16 cellular contexts compared by ENCODE assay signal in the genomic region with DNA sequence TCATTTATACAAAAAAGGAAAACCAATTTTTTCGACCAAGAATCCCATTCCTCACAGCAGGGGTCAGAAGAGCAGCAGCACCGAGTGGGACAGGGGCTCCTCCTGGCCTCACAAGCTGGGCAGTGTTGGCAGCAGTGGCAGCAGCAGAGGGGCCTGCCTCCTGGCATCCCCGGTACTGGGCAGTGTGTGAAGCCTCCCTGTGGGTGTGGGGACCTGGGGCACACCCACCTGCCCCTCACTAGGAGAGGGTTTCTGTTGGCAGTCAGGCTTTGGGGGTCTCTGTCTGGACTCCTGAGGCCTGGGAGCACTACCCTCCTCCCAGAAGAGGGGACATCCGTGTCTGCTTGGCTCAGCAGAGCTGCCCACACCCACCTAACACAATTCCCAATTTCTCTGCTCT.
A peak's percentile ranks its signal among the peaks of the same experiment; 100 is the strongest.
DNase-seq lines count a peak whose midpoint lies in the region; ATAC-seq and TF ChIP-seq lines count a peak whose summit lies in the region.
"Had no signal": no experiment of that assay in that cellular context is flagged by ENCODE, and none has a peak within 500 bp of the region (broad histone marks: within the 10 kb centered on the region; RNA-seq: fewer than 3 reads in every experiment).

No MANE protein-coding gene starts in this region.

- no peak overlapping the region for H4K8ac ChIP-seq in neuronal stem cell (ENCODE audit: low read depth, low read length)

- no peak overlapping the region for H2BK120ac ChIP-seq in neuronal stem cell (ENCODE audit: low read depth, low read length)

- H3K27ac ChIP-seq in right atrium auricular region (no peak overlapping the region), RWPE1 (peak overlapping the region; percentile 31; the same call in 1 of the 2 replicates), neuronal stem cell (replicated peaks; ENCODE audit: low read length) (no peak overlapping the region)
- H3K27ac ChIP-seq: GM23248, HL-60 had no signal

- no peak for TF ChIP-seq CTCF in right atrium auricular region (IDR thresholded peaks at IDR 0.05)
- TF ChIP-seq CTCF in RWPE1 (conservative IDR thresholded peaks at IDR 0.05; ENCODE audit: low read depth): no peak

- intact Hi-C loops in left ventricle myocardium superior (cut with micrococcal nuclease): no loop called here

- H4K91ac ChIP-seq in neuronal stem cell (ENCODE audit: low read depth, low read length, poor library complexity): no peak overlapping the region

- H3K4ac ChIP-seq in neuronal stem cell (ENCODE audit: low read length): no peak overlapping the region

- DNase-seq in left ventricle myocardium superior (peak; percentile 6), right atrium auricular region (ENCODE audit: low spot score) (no peak), RWPE1 (ENCODE audit: low spot score) (no peak), neuronal stem cell (ENCODE audit: low spot score) (no peak), CD1c-positive myeloid dendritic cell (ENCODE audit: extremely low spot score) (no peak), T1000 (lab: John Stamatoyannopoulos, UW) (no peak)
- DNase-seq: 8988T; C1 segment of cervical spinal cord; Caco-2; CD4-positive, alpha-beta T cell; GM23248; IMR-90 had no signal

- no peak overlapping the region for H2BK15ac ChIP-seq in neuronal stem cell (ENCODE audit: low read length)

- H3K9ac ChIP-seq in neuronal stem cell (ENCODE audit: low read depth, low read length, poor library complexity): no peak overlapping the region
- H3K9ac ChIP-seq: GM23248 had no signal

- H3K4me3 ChIP-seq in right atrium auricular region: no peak overlapping the region
- H3K4me3 ChIP-seq in neuronal stem cell (ENCODE audit: low read length in 2 of 2): no peak overlapping the region
- H3K4me3 ChIP-seq: GM23248, HAP-1, K562 had no signal

- no peak overlapping the region for H2AFZ ChIP-seq in neuronal stem cell (ENCODE audit: low read length)
- H2AFZ ChIP-seq: GM23248 had no signal

- H3K9me3 ChIP-seq in right atrium auricular region (no peaks in the 10 kb centered on the region), neuronal stem cell (replicated peaks in 1 of 2; ENCODE audit: control insufficient read depth in 2 of 2, insufficient read depth in 1 of 2, low read depth in 1 of 2, low read length in 2 of 2) (no peaks in the 10 kb centered on the region)
- H3K9me3 ChIP-seq: Caco-2, HAP-1 had no signal

- CTCF ChIA-PET in RWPE1 (lab: Yijun Ruan, JAX): no interaction called here

- H2BK5ac ChIP-seq in neuronal stem cell (ENCODE audit: low read length): no peak overlapping the region

- ATAC-seq in left ventricle myocardium superior (no peak), GM21381 (IDR thresholded peaks at IDR 0.05; ENCODE audit: unreplicated experiment) (no peak)
- ATAC-seq: K562 had no signal

- H3K14ac ChIP-seq in neuronal stem cell (ENCODE audit: low read length): no peak overlapping the region

- H3K23ac ChIP-seq in neuronal stem cell (ENCODE audit: low read depth, low read length, poor library complexity): no peak overlapping the region

- POLR2A ChIA-PET in RWPE1 (lab: Yijun Ruan, JAX; ENCODE audit: low non-redundant PET): no interaction called here

- no peak overlapping the region for H3K4me2 ChIP-seq in neuronal stem cell (ENCODE audit: insufficient read depth, low read length, poor library complexity, severe bottlenecking)

- H2BK12ac ChIP-seq in neuronal stem cell (ENCODE audit: low read length): no peak overlapping the region

- no CpG with 5 or more reads among the region's 4 CpGs for WGBS in neuronal stem cell (ENCODE audit: extremely low coverage in 2 of 2, insufficient read length in 2 of 2, insufficient replicate concordance in 1 of 2), 2 donors

- H3K18ac ChIP-seq in neuronal stem cell (ENCODE audit: low read length): peak overlapping the region; percentile 27

- H3K27me3 ChIP-seq in right atrium auricular region (no peaks in the 10 kb centered on the region), neuronal stem cell (ENCODE audit: control insufficient read depth in 3 of 3, insufficient read depth in 3 of 3, low read depth in 1 of 3, low read length in 3 of 3) (no peaks in the 10 kb centered on the region)

- H2AK5ac ChIP-seq in neuronal stem cell (ENCODE audit: low read depth, low read length): no peak overlapping the region

- no peaks in the 10 kb centered on the region for H3K36me3 ChIP-seq in right atrium auricular region
- peaks cover 0 to 14% of the 10 kb centered on the region in 2 donors for H3K36me3 ChIP-seq in neuronal stem cell (replicated peaks in 1 of 2; ENCODE audit: control insufficient read depth in 2 of 2, insufficient read depth in 2 of 2, low read length in 2 of 2)
- H3K36me3 ChIP-seq: HAP-1 had no signal

- peaks cover 9% of the 10 kb centered on the region for H3K79me1 ChIP-seq in neuronal stem cell (ENCODE audit: low read depth, low read length)

- H3K4me1 ChIP-seq in right atrium auricular region (no peaks in the 10 kb centered on the region), neuronal stem cell (ENCODE audit: control insufficient read depth in 2 of 2, insufficient read depth in 1 of 2, low read depth in 1 of 2, low read length in 2 of 2) (peaks cover 8 to 15% of the 10 kb centered on the region in 2 donors)
- H3K4me1 ChIP-seq: HAP-1 had no signal
